Comparison of ENCODE assay signal across 2 cellular contexts in the genomic region with DNA sequence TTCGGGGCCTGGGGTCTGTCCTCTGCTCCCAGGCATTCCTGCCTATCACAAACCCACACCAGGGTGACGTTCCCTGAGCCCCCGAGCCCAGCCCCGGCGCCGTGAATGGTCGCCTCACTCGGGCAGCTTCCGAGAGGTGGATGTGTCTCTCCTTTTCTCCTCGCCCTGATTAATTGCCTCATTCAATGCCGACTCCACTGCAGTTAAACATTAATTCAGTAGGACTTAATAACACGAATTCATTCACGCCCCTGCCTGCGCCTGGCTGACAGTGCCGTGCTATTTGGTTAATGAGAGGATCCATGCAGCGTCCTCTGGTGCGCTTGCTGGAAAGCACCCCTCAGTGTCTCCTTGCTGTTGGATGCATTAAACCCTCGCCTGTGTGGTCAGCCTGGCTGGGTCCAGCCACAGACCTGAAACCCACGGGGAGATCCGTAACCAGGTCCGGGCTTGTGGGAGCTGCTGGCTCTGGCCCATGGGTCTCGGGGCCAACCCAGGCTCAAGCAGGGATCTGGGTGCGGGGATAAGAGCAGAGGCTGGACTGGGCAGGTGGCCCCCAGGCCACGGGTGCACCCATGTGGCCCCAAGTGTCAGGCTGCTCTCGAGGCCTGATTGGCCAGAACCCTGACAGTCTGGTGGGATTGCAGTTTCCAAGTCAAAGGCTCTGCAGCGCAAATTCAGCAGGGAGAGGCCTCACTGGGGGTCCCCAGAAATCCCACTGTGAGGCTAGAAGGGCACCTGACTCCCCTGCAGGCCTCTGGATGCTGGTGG.
TF ChIP-seq lines count a peak whose summit lies in the region.

No MANE protein-coding gene starts in this region.

TF ChIP-seq in HEK293T, 16 proteins besides CTCF, POLR2A, EP300 and RAD21:
- TF ChIP-seq L3MBTL2 (conservative IDR thresholded peaks at IDR 0.05) (peak; percentile 37; the same call in 1 of the 2 replicates), ZNF384 (IDR thresholded peaks at IDR 0.05) (no peak)
TF ChIP-seq in HEK293T: peak in this region for 1.

TF ChIP-seq in K562, 482 proteins besides CTCF, POLR2A, EP300 and RAD21:
- TF ChIP-seq NFYB (IDR thresholded peaks at IDR 0.05; ENCODE audit: extremely low read depth, insufficient read length) (peak; percentile 5), TBL1XR1 (IDR thresholded peaks at IDR 0.05; ENCODE audit: low read length in 2 of 2) (no peak), L3MBTL2 (IDR thresholded peaks at IDR 0.05) (peak; percentile 70), IRF2 (CRISPR knock-in tag; IDR thresholded peaks at IDR 0.05) (no peak), DDX20 (tag; IDR thresholded peaks at IDR 0.05; ENCODE audit: low read depth) (no peak)
- TF ChIP-seq, protein P1, sequence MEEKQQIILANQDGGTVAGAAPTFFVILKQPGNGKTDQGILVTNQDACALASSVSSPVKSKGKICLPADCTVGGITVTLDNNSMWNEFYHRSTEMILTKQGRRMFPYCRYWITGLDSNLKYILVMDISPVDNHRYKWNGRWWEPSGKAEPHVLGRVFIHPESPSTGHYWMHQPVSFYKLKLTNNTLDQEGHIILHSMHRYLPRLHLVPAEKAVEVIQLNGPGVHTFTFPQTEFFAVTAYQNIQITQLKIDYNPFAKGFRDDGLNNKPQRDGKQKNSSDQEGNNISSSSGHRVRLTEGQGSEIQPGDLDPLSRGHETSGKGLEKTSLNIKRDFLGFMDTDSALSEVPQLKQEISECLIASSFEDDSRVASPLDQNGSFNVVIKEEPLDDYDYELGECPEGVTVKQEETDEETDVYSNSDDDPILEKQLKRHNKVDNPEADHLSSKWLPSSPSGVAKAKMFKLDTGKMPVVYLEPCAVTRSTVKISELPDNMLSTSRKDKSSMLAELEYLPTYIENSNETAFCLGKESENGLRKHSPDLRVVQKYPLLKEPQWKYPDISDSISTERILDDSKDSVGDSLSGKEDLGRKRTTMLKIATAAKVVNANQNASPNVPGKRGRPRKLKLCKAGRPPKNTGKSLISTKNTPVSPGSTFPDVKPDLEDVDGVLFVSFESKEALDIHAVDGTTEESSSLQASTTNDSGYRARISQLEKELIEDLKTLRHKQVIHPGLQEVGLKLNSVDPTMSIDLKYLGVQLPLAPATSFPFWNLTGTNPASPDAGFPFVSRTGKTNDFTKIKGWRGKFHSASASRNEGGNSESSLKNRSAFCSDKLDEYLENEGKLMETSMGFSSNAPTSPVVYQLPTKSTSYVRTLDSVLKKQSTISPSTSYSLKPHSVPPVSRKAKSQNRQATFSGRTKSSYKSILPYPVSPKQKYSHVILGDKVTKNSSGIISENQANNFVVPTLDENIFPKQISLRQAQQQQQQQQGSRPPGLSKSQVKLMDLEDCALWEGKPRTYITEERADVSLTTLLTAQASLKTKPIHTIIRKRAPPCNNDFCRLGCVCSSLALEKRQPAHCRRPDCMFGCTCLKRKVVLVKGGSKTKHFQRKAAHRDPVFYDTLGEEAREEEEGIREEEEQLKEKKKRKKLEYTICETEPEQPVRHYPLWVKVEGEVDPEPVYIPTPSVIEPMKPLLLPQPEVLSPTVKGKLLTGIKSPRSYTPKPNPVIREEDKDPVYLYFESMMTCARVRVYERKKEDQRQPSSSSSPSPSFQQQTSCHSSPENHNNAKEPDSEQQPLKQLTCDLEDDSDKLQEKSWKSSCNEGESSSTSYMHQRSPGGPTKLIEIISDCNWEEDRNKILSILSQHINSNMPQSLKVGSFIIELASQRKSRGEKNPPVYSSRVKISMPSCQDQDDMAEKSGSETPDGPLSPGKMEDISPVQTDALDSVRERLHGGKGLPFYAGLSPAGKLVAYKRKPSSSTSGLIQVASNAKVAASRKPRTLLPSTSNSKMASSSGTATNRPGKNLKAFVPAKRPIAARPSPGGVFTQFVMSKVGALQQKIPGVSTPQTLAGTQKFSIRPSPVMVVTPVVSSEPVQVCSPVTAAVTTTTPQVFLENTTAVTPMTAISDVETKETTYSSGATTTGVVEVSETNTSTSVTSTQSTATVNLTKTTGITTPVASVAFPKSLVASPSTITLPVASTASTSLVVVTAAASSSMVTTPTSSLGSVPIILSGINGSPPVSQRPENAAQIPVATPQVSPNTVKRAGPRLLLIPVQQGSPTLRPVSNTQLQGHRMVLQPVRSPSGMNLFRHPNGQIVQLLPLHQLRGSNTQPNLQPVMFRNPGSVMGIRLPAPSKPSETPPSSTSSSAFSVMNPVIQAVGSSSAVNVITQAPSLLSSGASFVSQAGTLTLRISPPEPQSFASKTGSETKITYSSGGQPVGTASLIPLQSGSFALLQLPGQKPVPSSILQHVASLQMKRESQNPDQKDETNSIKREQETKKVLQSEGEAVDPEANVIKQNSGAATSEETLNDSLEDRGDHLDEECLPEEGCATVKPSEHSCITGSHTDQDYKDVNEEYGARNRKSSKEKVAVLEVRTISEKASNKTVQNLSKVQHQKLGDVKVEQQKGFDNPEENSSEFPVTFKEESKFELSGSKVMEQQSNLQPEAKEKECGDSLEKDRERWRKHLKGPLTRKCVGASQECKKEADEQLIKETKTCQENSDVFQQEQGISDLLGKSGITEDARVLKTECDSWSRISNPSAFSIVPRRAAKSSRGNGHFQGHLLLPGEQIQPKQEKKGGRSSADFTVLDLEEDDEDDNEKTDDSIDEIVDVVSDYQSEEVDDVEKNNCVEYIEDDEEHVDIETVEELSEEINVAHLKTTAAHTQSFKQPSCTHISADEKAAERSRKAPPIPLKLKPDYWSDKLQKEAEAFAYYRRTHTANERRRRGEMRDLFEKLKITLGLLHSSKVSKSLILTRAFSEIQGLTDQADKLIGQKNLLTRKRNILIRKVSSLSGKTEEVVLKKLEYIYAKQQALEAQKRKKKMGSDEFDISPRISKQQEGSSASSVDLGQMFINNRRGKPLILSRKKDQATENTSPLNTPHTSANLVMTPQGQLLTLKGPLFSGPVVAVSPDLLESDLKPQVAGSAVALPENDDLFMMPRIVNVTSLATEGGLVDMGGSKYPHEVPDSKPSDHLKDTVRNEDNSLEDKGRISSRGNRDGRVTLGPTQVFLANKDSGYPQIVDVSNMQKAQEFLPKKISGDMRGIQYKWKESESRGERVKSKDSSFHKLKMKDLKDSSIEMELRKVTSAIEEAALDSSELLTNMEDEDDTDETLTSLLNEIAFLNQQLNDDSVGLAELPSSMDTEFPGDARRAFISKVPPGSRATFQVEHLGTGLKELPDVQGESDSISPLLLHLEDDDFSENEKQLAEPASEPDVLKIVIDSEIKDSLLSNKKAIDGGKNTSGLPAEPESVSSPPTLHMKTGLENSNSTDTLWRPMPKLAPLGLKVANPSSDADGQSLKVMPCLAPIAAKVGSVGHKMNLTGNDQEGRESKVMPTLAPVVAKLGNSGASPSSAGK (IDR thresholded peaks at IDR 0.05), result peak; percentile 72; the same call in 1 of the 2 replicates
- TF ChIP-seq, protein P2, sequence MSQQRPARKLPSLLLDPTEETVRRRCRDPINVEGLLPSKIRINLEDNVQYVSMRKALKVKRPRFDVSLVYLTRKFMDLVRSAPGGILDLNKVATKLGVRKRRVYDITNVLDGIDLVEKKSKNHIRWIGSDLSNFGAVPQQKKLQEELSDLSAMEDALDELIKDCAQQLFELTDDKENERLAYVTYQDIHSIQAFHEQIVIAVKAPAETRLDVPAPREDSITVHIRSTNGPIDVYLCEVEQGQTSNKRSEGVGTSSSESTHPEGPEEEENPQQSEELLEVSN (IDR thresholded peaks at IDR 0.05; ENCODE audit: borderline replicate concordance in 1 of 2, extremely low read depth in 1 of 2, insufficient read depth in 1 of 2, insufficient read length in 1 of 2, low read depth in 1 of 2, low read length in 1 of 2, poor library complexity in 1 of 2, severe bottlenecking in 1 of 2), result peak; percentile 65 to 84
- TF ChIP-seq, protein P3, sequence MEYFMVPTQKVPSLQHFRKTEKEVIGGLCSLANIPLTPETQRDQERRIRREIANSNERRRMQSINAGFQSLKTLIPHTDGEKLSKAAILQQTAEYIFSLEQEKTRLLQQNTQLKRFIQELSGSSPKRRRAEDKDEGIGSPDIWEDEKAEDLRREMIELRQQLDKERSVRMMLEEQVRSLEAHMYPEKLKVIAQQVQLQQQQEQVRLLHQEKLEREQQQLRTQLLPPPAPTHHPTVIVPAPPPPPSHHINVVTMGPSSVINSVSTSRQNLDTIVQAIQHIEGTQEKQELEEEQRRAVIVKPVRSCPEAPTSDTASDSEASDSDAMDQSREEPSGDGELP (CRISPR knock-in tag; IDR thresholded peaks at IDR 0.05; ENCODE audit: borderline replicate concordance), result peak; percentile 18; the same call in 1 of the 2 replicates
- TF ChIP-seq, protein P4, sequence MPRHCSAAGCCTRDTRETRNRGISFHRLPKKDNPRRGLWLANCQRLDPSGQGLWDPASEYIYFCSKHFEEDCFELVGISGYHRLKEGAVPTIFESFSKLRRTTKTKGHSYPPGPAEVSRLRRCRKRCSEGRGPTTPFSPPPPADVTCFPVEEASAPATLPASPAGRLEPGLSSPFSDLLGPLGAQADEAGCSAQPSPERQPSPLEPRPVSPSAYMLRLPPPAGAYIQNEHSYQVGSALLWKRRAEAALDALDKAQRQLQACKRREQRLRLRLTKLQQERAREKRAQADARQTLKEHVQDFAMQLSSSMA (CRISPR knock-in tag; IDR thresholded peaks at IDR 0.05), result no peak
- TF ChIP-seq, protein P5, sequence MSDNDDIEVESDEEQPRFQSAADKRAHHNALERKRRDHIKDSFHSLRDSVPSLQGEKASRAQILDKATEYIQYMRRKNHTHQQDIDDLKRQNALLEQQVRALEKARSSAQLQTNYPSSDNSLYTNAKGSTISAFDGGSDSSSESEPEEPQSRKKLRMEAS (CRISPR knock-in tag; IDR thresholded peaks at IDR 0.05), result 0 out of 2 replicates have a peak, but pooled peaks have one; percentile 32
- TF ChIP-seq, protein P6, sequence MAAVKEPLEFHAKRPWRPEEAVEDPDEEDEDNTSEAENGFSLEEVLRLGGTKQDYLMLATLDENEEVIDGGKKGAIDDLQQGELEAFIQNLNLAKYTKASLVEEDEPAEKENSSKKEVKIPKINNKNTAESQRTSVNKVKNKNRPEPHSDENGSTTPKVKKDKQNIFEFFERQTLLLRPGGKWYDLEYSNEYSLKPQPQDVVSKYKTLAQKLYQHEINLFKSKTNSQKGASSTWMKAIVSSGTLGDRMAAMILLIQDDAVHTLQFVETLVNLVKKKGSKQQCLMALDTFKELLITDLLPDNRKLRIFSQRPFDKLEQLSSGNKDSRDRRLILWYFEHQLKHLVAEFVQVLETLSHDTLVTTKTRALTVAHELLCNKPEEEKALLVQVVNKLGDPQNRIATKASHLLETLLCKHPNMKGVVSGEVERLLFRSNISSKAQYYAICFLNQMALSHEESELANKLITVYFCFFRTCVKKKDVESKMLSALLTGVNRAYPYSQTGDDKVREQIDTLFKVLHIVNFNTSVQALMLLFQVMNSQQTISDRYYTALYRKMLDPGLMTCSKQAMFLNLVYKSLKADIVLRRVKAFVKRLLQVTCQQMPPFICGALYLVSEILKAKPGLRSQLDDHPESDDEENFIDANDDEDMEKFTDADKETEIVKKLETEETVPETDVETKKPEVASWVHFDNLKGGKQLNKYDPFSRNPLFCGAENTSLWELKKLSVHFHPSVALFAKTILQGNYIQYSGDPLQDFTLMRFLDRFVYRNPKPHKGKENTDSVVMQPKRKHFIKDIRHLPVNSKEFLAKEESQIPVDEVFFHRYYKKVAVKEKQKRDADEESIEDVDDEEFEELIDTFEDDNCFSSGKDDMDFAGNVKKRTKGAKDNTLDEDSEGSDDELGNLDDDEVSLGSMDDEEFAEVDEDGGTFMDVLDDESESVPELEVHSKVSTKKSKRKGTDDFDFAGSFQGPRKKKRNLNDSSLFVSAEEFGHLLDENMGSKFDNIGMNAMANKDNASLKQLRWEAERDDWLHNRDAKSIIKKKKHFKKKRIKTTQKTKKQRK (IDR thresholded peaks at IDR 0.05; ENCODE audit: borderline replicate concordance, low read depth, low read length), result no peak
